ENCODE assay signal across 1 cellular context in genomic region chr21:35614412-35614901, GRCh38.
A peak's percentile ranks its signal among the peaks of the same experiment; 100 is the strongest.
TF ChIP-seq lines count a peak whose summit lies in the region.

No MANE protein-coding gene starts in this region.

TF ChIP-seq in K562, 482 proteins besides CTCF, POLR2A, EP300 and RAD21 (continued from another document and continues in another):
- TF ChIP-seq PBX2 (CRISPR knock-in tag; IDR thresholded peaks at IDR 0.05; ENCODE audit: low read depth) (no peak), PBX2 (tag; conservative IDR thresholded peaks at IDR 0.05; ENCODE audit: low read depth) (no peak), RB1 (IDR thresholded peaks at IDR 0.05; ENCODE audit: low read depth) (no peak), PTRF (tag; IDR thresholded peaks at IDR 0.05) (no peak), JUND (IDR thresholded peaks at IDR 0.05; ENCODE audit: borderline replicate concordance, low read depth, low read length) (peak; percentile 2; the same call in 1 of the 2 replicates), JUND (tag; IDR thresholded peaks at IDR 0.05; ENCODE audit: borderline replicate concordance, low read depth, low read length) (peak; percentile 65; the same call in 2 of the 3 replicates), ZNF224 (CRISPR knock-in tag; IDR thresholded peaks at IDR 0.05) (no peak), MECOM (CRISPR knock-in tag; IDR thresholded peaks at IDR 0.05) (no peak), ARNT (IDR thresholded peaks at IDR 0.05) (0 out of 4 replicates have a peak, but pooled peaks of 1 of the 2 experiments have one; percentile 27), SAFB (IDR thresholded peaks at IDR 0.05; ENCODE audit: borderline replicate concordance, low read depth, low read length) (no peak), ZNF124 (CRISPR knock-in tag; IDR thresholded peaks at IDR 0.05) (no peak), POU5F1 (IDR thresholded peaks at IDR 0.05; ENCODE audit: borderline replicate concordance, low read depth, low read length, partially characterized antibody) (no peak), MAFF (IDR thresholded peaks at IDR 0.05; ENCODE audit: low read length) (no peak), ZNF311 (CRISPR knock-in tag; IDR thresholded peaks at IDR 0.05) (no peak), PPARD (CRISPR knock-in tag; IDR thresholded peaks at IDR 0.05) (no peak), ZNF764 (CRISPR knock-in tag; IDR thresholded peaks at IDR 0.05; ENCODE audit: low read depth) (no peak), USF1 (CRISPR knock-in tag; IDR thresholded peaks at IDR 0.05) (no peak), CTCFL (IDR thresholded peaks at IDR 0.05; ENCODE audit: borderline replicate concordance, insufficient read depth, low read depth, low read length, poor library complexity, severe bottlenecking) (no peak), NFXL1 (CRISPR knock-in tag; IDR thresholded peaks at IDR 0.05) (no peak), MYC (IDR thresholded peaks at IDR 0.05; ENCODE audit: low read depth, low read length) (no peak), MYC (CRISPR knock-in tag; IDR thresholded peaks at IDR 0.05; ENCODE audit: borderline replicate concordance, low read depth) (no peak), TAF1 (IDR thresholded peaks at IDR 0.05; ENCODE audit: control insufficient read depth, extremely low read depth, insufficient read depth, low read length, severe bottlenecking) (no peak), CEBPB (tag; IDR thresholded peaks at IDR 0.05) (peak; percentile 67; the same call in 1 of the 2 replicates), SREBF1 (IDR thresholded peaks at IDR 0.05; ENCODE audit: borderline replicate concordance, low read depth, low read length) (no peak), SRSF9 (IDR thresholded peaks at IDR 0.05; ENCODE audit: borderline replicate concordance, low read depth, low read length) (no peak), CBFB (CRISPR knock-in tag; IDR thresholded peaks at IDR 0.05) (no peak; the same call in 1 of the 2 replicates), GTF2B (IDR thresholded peaks at IDR 0.05; ENCODE audit: extremely low read depth, insufficient read length) (no peak), HNRNPK (IDR thresholded peaks at IDR 0.05; ENCODE audit: low read depth, low read length, poor library complexity, severe bottlenecking) (no peak), HDAC8 (tag; IDR thresholded peaks at IDR 0.05) (no peak), ZNF76 (CRISPR knock-in tag; IDR thresholded peaks at IDR 0.05; ENCODE audit: borderline replicate concordance) (no peak), TARDBP (IDR thresholded peaks at IDR 0.05) (0 out of 2 replicates have a peak, but pooled peaks have one; percentile 38)
- TF ChIP-seq, protein P1, sequence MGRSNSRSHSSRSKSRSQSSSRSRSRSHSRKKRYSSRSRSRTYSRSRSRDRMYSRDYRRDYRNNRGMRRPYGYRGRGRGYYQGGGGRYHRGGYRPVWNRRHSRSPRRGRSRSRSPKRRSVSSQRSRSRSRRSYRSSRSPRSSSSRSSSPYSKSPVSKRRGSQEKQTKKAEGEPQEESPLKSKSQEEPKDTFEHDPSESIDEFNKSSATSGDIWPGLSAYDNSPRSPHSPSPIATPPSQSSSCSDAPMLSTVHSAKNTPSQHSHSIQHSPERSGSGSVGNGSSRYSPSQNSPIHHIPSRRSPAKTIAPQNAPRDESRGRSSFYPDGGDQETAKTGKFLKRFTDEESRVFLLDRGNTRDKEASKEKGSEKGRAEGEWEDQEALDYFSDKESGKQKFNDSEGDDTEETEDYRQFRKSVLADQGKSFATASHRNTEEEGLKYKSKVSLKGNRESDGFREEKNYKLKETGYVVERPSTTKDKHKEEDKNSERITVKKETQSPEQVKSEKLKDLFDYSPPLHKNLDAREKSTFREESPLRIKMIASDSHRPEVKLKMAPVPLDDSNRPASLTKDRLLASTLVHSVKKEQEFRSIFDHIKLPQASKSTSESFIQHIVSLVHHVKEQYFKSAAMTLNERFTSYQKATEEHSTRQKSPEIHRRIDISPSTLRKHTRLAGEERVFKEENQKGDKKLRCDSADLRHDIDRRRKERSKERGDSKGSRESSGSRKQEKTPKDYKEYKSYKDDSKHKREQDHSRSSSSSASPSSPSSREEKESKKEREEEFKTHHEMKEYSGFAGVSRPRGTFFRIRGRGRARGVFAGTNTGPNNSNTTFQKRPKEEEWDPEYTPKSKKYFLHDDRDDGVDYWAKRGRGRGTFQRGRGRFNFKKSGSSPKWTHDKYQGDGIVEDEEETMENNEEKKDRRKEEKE (IDR thresholded peaks at IDR 0.05; ENCODE audit: borderline replicate concordance in 1 of 2, control insufficient read depth in 1 of 2, low read depth in 2 of 2, low read length in 1 of 2): no peak
- TF ChIP-seq, protein P2, sequence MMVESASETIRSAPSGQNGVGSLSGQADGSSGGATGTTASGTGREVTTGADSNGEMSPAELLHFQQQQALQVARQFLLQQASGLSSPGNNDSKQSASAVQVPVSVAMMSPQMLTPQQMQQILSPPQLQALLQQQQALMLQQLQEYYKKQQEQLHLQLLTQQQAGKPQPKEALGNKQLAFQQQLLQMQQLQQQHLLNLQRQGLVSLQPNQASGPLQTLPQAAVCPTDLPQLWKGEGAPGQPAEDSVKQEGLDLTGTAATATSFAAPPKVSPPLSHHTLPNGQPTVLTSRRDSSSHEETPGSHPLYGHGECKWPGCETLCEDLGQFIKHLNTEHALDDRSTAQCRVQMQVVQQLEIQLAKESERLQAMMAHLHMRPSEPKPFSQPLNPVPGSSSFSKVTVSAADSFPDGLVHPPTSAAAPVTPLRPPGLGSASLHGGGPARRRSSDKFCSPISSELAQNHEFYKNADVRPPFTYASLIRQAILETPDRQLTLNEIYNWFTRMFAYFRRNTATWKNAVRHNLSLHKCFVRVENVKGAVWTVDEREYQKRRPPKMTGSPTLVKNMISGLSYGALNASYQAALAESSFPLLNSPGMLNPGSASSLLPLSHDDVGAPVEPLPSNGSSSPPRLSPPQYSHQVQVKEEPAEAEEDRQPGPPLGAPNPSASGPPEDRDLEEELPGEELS (CRISPR knock-in tag; IDR thresholded peaks at IDR 0.05; ENCODE audit: borderline replicate concordance): no peak
- TF ChIP-seq, protein P3, sequence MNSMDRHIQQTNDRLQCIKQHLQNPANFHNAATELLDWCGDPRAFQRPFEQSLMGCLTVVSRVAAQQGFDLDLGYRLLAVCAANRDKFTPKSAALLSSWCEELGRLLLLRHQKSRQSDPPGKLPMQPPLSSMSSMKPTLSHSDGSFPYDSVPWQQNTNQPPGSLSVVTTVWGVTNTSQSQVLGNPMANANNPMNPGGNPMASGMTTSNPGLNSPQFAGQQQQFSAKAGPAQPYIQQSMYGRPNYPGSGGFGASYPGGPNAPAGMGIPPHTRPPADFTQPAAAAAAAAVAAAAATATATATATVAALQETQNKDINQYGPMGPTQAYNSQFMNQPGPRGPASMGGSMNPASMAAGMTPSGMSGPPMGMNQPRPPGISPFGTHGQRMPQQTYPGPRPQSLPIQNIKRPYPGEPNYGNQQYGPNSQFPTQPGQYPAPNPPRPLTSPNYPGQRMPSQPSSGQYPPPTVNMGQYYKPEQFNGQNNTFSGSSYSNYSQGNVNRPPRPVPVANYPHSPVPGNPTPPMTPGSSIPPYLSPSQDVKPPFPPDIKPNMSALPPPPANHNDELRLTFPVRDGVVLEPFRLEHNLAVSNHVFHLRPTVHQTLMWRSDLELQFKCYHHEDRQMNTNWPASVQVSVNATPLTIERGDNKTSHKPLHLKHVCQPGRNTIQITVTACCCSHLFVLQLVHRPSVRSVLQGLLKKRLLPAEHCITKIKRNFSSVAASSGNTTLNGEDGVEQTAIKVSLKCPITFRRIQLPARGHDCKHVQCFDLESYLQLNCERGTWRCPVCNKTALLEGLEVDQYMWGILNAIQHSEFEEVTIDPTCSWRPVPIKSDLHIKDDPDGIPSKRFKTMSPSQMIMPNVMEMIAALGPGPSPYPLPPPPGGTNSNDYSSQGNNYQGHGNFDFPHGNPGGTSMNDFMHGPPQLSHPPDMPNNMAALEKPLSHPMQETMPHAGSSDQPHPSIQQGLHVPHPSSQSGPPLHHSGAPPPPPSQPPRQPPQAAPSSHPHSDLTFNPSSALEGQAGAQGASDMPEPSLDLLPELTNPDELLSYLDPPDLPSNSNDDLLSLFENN (IDR thresholded peaks at IDR 0.05; ENCODE audit: low read depth in 2 of 2, low read length in 2 of 2): no peak
- TF ChIP-seq, protein P4, sequence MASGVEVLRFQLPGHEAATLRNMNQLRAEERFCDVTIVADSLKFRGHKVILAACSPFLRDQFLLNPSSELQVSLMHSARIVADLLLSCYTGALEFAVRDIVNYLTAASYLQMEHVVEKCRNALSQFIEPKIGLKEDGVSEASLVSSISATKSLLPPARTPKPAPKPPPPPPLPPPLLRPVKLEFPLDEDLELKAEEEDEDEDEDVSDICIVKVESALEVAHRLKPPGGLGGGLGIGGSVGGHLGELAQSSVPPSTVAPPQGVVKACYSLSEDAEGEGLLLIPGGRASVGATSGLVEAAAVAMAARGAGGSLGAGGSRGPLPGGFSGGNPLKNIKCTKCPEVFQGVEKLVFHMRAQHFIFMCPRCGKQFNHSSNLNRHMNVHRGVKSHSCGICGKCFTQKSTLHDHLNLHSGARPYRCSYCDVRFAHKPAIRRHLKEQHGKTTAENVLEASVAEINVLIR (CRISPR knock-in tag; IDR thresholded peaks at IDR 0.05): no peak
- TF ChIP-seq, protein P5, sequence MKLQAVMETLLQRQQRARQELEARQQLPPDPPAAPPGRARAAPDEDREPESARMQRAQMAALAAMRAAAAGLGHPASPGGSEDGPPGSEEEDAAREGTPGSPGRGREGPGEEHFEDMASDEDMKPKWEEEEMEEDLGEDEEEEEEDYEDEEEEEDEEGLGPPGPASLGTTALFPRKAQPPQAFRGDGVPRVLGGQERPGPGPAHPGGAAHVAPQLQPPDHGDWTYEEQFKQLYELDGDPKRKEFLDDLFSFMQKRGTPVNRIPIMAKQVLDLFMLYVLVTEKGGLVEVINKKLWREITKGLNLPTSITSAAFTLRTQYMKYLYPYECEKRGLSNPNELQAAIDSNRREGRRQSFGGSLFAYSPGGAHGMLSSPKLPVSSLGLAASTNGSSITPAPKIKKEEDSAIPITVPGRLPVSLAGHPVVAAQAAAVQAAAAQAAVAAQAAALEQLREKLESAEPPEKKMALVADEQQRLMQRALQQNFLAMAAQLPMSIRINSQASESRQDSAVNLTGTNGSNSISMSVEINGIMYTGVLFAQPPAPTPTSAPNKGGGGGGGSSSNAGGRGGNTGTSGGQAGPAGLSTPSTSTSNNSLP (IDR thresholded peaks at IDR 0.05; ENCODE audit: borderline replicate concordance, low read depth, low read length): peak; percentile 28; the same call in 1 of the 2 replicates
- TF ChIP-seq, protein P6, sequence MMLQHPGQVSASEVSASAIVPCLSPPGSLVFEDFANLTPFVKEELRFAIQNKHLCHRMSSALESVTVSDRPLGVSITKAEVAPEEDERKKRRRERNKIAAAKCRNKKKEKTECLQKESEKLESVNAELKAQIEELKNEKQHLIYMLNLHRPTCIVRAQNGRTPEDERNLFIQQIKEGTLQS (IDR thresholded peaks at IDR 0.05): peak; percentile 52; the same call in 1 of the 2 replicates
- TF ChIP-seq, protein P6 (CRISPR knock-in tag; conservative IDR thresholded peaks at IDR 0.05): no peak
